9 cellular contexts compared by ENCODE assay signal in the genomic region with DNA sequence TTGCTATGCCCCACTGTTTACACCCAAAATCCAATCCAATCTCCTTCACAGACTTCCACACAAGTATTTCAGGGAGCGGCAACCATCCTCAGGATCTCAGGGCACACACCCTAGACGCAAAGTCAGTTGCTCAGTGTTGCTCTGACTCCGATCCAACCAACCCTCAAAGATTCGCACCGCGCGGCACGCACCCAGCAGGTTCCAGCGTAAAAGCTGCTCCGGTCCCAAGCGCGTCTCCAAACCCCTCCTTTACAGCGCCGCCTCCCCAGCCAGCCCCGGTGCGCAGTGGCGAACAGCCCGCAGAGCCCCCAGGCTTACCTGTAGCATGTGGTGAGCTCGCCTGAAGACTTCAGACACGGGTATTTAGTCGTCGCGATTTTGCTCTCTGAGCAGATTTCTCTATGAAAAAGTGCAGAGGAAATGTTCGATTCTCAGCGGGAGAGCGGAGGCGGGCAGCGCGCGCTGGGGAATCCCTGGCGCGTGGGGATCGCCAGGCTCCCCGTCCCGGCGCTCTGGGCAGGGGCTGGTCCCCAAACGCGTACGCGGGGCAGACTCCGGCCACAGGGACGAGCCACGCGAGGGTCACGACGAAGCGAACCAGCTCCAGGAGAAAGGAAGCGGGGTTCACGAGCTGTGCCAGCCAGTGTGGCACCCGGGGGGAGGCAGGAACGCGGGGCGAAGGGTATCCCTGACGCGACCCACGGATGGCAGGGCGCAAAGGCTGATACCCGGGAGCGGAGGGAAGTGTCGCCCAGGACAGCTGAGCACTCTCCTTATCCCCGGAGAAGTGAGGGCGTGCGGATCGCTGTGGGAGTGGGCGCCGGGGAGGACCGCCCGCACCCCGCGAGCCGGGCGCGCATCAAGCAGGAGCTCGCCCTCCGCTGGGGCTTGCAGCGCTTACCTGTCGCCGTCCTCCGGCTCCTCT. TPM values are rescaled to one million over a fixed set of nuclear protein-coding genes. Genes with fewer than 3 reads are reported as not detected.
DNase-seq lines count a peak whose midpoint lies in the region; ATAC-seq and TF ChIP-seq lines count a peak whose summit lies in the region.
"Had no signal": no experiment of that assay in that cellular context is flagged by ENCODE, and none has a peak within 500 bp of the region (broad histone marks: within the 10 kb centered on the region; RNA-seq: fewer than 3 reads in every experiment).

No MANE protein-coding gene starts in this region.

- peaks cover 78% of the 10 kb centered on the region for H3K27me3 Mint-ChIP-seq in stimulated activated naive CD8-positive, alpha-beta T cell treated with anti-CD3 and anti-CD28 coated beads, Interleukin-15, amount 100 ng/mL, for 72 hours
- H3K27me3 Mint-ChIP-seq in activated CD8-positive, alpha-beta memory T cell treated with anti-CD3 and anti-CD28 coated beads, Interleukin-2, amount 10 ng/mL, durations not matched to agents 7 days and 5 days: peaks cover 63% of the 10 kb centered on the region

- POLR2A ChIA-PET in GM10248 (lab: Yijun Ruan, JAX): interaction anchor here (0.8 kb wide), 1 partner anchor 127 kb away, joined by 3 read pairs; no protein-coding TSS in a partner anchor

- no peak for TF ChIP-seq CTCF in GM10248 (IDR thresholded peaks at IDR 0.05; ENCODE audit: control extremely low read depth, extremely low read depth, low read depth, missing control alignments)

- no peaks in the 10 kb centered on the region for H3K9me3 ChIP-seq in adipocyte (ENCODE audit: control insufficient read depth, low read length)
- no peaks in the 10 kb centered on the region for H3K9me3 ChIP-seq in iPS-18c (ENCODE audit: control insufficient read depth, insufficient read depth, low read length)

- peaks cover 5% of the 10 kb centered on the region for H3K4me1 ChIP-seq in adipocyte (ENCODE audit: control insufficient read depth, insufficient read depth, low read length)

- DNase-seq in GM10248 (ENCODE audit: extremely low spot score) (peak; percentile 40), adipocyte (ENCODE audit: low read depth) (peak; percentile 69), cerebellum (ENCODE audit: low spot score) (no peak)
- peak; percentile 15 to 19 for DNase-seq in stimulated activated naive CD8-positive, alpha-beta T cell treated with anti-CD3 and anti-CD28 coated beads, Interleukin-15, amount 100 ng/mL, for 72 hours
- no peak for DNase-seq in activated naive CD4-positive, alpha-beta T cell treated with Interleukin-2 at 50 U/mL for 16 hours
- DNase-seq in activated CD8-positive, alpha-beta memory T cell treated with anti-CD3 and anti-CD28 coated beads, Interleukin-2, amount 10 ng/mL, durations not matched to agents 7 days and 5 days: no peak

- no peaks in the 10 kb centered on the region for H3K36me3 ChIP-seq in adipocyte (ENCODE audit: control insufficient read depth, insufficient read depth, low read length, severe bottlenecking)

- H3K4me3 ChIP-seq in adipocyte (ENCODE audit: low read length): peak overlapping the region; percentile 92
- peak overlapping the region; percentile 65 for H3K4me3 ChIP-seq in iPS-18c (ENCODE audit: insufficient read depth, low read depth, low read length)

- H3K27ac Mint-ChIP-seq in stimulated activated naive CD8-positive, alpha-beta T cell treated with anti-CD3 and anti-CD28 coated beads, Interleukin-15, amount 100 ng/mL, for 72 hours: no peak overlapping the region
- no peak overlapping the region for H3K27ac Mint-ChIP-seq in activated CD8-positive, alpha-beta memory T cell treated with anti-CD3 and anti-CD28 coated beads, Interleukin-2, amount 10 ng/mL, durations not matched to agents 7 days and 5 days
- H3K27ac Mint-ChIP-seq: IgD-negative memory B cell had no signal

- H3K9me3 Mint-ChIP-seq in stimulated activated naive CD8-positive, alpha-beta T cell treated with anti-CD3 and anti-CD28 coated beads, Interleukin-15, amount 100 ng/mL, for 72 hours: no peaks in the 10 kb centered on the region
- no peaks in the 10 kb centered on the region for H3K9me3 Mint-ChIP-seq in activated CD8-positive, alpha-beta memory T cell treated with anti-CD3 and anti-CD28 coated beads, Interleukin-2, amount 10 ng/mL, durations not matched to agents 7 days and 5 days (ENCODE audit: low read depth)

- CTCF ChIA-PET in GM10248 (lab: Yijun Ruan, JAX): interaction anchor here (0.6 to 2.4 kb wide), 20 partner anchors 10 to 480 kb away, joined by 3 to 30 read pairs (median 3); no protein-coding TSS in a partner anchor
- CTCF ChIA-PET in activated CD8-positive, alpha-beta memory T cell treated with anti-CD3 and anti-CD28 coated beads, Interleukin-2, amount 10 ng/mL, durations not matched to agents 7 days and 5 days (lab: Charles Lee): interaction anchor here (0.6 to 2.7 kb wide), 10 partner anchors 11 to 387 kb away, joined by 3 to 42 read pairs (median 4); no protein-coding TSS in a partner anchor

- H3K4me3 Mint-ChIP-seq in stimulated activated naive CD8-positive, alpha-beta T cell treated with anti-CD3 and anti-CD28 coated beads, Interleukin-15, amount 100 ng/mL, for 72 hours: peak overlapping the region; percentile 48 to 71
- no peak overlapping the region for H3K4me3 Mint-ChIP-seq in activated CD8-positive, alpha-beta memory T cell treated with anti-CD3 and anti-CD28 coated beads, Interleukin-2, amount 10 ng/mL, durations not matched to agents 7 days and 5 days

- peaks cover 23% of the 10 kb centered on the region for H3K4me1 Mint-ChIP-seq in stimulated activated naive CD8-positive, alpha-beta T cell treated with anti-CD3 and anti-CD28 coated beads, Interleukin-15, amount 100 ng/mL, for 72 hours
- H3K4me1 Mint-ChIP-seq in activated CD8-positive, alpha-beta memory T cell treated with anti-CD3 and anti-CD28 coated beads, Interleukin-2, amount 10 ng/mL, durations not matched to agents 7 days and 5 days: peaks cover 12% of the 10 kb centered on the region

- peak; percentile 34 for ATAC-seq in HG02870 (IDR thresholded peaks at IDR 0.05; ENCODE audit: unreplicated experiment)
- peak; percentile 66 for ATAC-seq in stimulated activated naive CD8-positive, alpha-beta T cell treated with anti-CD3 and anti-CD28 coated beads, Interleukin-15, amount 100 ng/mL, for 72 hours
- no peak for ATAC-seq in activated CD8-positive, alpha-beta memory T cell treated with anti-CD3 and anti-CD28 coated beads, Interleukin-2, amount 10 ng/mL, durations not matched to agents 7 days and 5 days

- no peaks in the 10 kb centered on the region for H3K27me3 ChIP-seq in adipocyte (replicated peaks; ENCODE audit: control insufficient read depth, insufficient read depth, low read length)

- H3K9ac ChIP-seq in adipocyte (ENCODE audit: low read length): peak overlapping the region; percentile 95

- no peaks in the 10 kb centered on the region for H3K36me3 Mint-ChIP-seq in activated CD8-positive, alpha-beta memory T cell treated with anti-CD3 and anti-CD28 coated beads, Interleukin-2, amount 10 ng/mL, durations not matched to agents 7 days and 5 days

RNA-seq across cellular contexts. Expression of a gene that starts 0.7 kb away (rescaled TPM):
- total RNA-seq in cerebellum: 4.3 TPM
- under 1 TPM in 1 of 2 experiments, not detected in 1; 0.12 TPM for total RNA-seq in activated CD8-positive, alpha-beta memory T cell treated with anti-CD3 and anti-CD28 coated beads, Interleukin-2, amount 10 ng/mL, durations not matched to agents 7 days and 5 days

Comparison
In these comparisons a context has a peak if more than half of its experiments do, and no peak if none do; other contexts are left out.
1. DNase-seq: peak in GM10248 (single experiment), adipocyte (single experiment) and stimulated activated naive CD8-positive, alpha-beta T cell treated with anti-CD3 and anti-CD28 coated beads, Interleukin-15, amount 100 ng/mL, for 72 hours (2 of 2); none in cerebellum (single experiment), activated naive CD4-positive, alpha-beta T cell treated with Interleukin-2 at 50 U/mL for 16 hours (single experiment) and activated CD8-positive, alpha-beta memory T cell treated with anti-CD3 and anti-CD28 coated beads, Interleukin-2, amount 10 ng/mL, durations not matched to agents 7 days and 5 days (single experiment).